Comparison of ENCODE assay signal across 1 cellular context in the genomic region with DNA sequence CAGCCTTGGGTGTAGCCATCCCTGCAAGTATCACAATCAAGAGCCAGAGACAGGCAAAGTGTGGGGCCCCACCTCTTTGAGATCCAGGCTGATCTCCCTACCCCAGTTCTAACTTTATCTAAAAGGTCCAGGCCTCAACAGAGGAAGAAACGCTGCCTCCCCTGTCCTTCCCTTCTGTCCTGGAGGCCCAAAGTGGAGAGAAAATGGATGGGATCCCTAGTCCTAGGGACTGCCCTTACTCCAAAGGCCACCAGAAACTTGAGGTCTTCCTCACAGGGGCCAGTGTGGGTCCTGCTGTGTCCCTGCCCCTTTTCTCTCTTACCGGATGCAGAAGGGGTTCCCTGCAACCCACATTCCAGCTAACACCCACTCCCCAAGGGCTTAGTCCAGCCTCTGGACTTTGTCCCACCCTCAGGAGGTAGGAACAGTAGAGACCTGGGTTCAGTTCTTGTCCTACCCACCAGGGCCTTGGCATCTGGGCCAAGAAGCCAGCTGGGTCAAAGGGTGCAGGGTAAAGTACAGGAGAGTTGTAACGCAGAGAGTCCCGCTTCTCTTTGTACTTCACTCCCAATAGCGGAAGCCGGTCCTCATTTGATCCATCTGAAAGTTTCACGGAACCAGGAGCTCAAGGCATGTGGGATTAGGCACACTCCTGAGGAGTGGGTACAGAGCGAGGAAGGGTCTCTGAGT.
A peak's percentile ranks its signal among the peaks of the same experiment; 100 is the strongest.
TF ChIP-seq lines count a peak whose summit lies in the region.

No MANE protein-coding gene starts in this region.

TF ChIP-seq in HepG2, 621 proteins besides CTCF, POLR2A, EP300 and RAD21 (continued from another document and continues in another):
- TF ChIP-seq, protein P1, sequence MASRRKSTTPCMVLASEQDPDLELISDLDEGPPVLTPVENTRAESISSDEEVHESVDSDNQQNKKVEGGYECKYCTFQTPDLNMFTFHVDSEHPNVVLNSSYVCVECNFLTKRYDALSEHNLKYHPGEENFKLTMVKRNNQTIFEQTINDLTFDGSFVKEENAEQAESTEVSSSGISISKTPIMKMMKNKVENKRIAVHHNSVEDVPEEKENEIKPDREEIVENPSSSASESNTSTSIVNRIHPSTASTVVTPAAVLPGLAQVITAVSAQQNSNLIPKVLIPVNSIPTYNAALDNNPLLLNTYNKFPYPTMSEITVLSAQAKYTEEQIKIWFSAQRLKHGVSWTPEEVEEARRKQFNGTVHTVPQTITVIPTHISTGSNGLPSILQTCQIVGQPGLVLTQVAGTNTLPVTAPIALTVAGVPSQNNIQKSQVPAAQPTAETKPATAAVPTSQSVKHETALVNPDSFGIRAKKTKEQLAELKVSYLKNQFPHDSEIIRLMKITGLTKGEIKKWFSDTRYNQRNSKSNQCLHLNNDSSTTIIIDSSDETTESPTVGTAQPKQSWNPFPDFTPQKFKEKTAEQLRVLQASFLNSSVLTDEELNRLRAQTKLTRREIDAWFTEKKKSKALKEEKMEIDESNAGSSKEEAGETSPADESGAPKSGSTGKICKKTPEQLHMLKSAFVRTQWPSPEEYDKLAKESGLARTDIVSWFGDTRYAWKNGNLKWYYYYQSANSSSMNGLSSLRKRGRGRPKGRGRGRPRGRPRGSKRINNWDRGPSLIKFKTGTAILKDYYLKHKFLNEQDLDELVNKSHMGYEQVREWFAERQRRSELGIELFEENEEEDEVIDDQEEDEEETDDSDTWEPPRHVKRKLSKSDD (CRISPR knock-in tag; IDR thresholded peaks at IDR 0.05; ENCODE audit: low read depth): no peak
- TF ChIP-seq XBP1 (CRISPR knock-in tag; IDR thresholded peaks at IDR 0.05) (no peak), CBX1 (IDR thresholded peaks at IDR 0.05; ENCODE audit: low read depth) (no peak), SP5 (CRISPR knock-in tag; IDR thresholded peaks at IDR 0.05; ENCODE audit: borderline replicate concordance, low read depth) (no peak), ZNF607 (CRISPR knock-in tag; IDR thresholded peaks at IDR 0.05; ENCODE audit: borderline replicate concordance) (0 out of 2 replicates have a peak, but pooled peaks have one; percentile 52), ZNF839 (CRISPR knock-in tag; IDR thresholded peaks at IDR 0.05; ENCODE audit: borderline replicate concordance) (no peak), CREB1 (IDR thresholded peaks at IDR 0.05) (no peak), CREB1 (CRISPR knock-in tag; IDR thresholded peaks at IDR 0.05) (no peak; the same call in 1 of the 2 replicates), EED (CRISPR knock-in tag; IDR thresholded peaks at IDR 0.05) (no peak), SAP130 (CRISPR knock-in tag; IDR thresholded peaks at IDR 0.05; ENCODE audit: low read depth) (peak; percentile 54; the same call in 1 of the 2 replicates), JUND (CRISPR knock-in tag; IDR thresholded peaks at IDR 0.05) (no peak), ISL2 (CRISPR knock-in tag; IDR thresholded peaks at IDR 0.05) (no peak), SKI (IDR thresholded peaks at IDR 0.05; ENCODE audit: partially characterized antibody) (no peak), ZFY (CRISPR knock-in tag; IDR thresholded peaks at IDR 0.05) (peak; percentile 66), MAZ (IDR thresholded peaks at IDR 0.05; ENCODE audit: borderline replicate concordance, low read depth, low read length) (0 out of 2 replicates have a peak, but pooled peaks have one; percentile 9), MAZ (CRISPR knock-in tag; IDR thresholded peaks at IDR 0.05; ENCODE audit: low read depth) (no peak), FOSL2 (CRISPR knock-in tag; IDR thresholded peaks at IDR 0.05) (0 out of 2 replicates have a peak, but pooled peaks have one; percentile 14), ZNF354B (CRISPR knock-in tag; IDR thresholded peaks at IDR 0.05) (no peak), ZBTB7B (CRISPR knock-in tag; IDR thresholded peaks at IDR 0.05) (no peak; the same call in 1 of the 2 replicates), MBD4 (IDR thresholded peaks at IDR 0.05; ENCODE audit: borderline replicate concordance, low read length) (no peak), MAFF (IDR thresholded peaks at IDR 0.05; ENCODE audit: low read depth, low read length) (no peak), GABPA (IDR thresholded peaks at IDR 0.05; ENCODE audit: low read depth, low read length) (no peak), GABPA (CRISPR knock-in tag; IDR thresholded peaks at IDR 0.05; ENCODE audit: low read depth) (peak; percentile 48; the same call in 1 of the 2 replicates), EHMT2 (IDR thresholded peaks at IDR 0.05; ENCODE audit: borderline replicate concordance, low read depth, low read length) (no peak), NKX3-1 (CRISPR knock-in tag; IDR thresholded peaks at IDR 0.05) (no peak), TEAD3 (CRISPR knock-in tag; optimal IDR thresholded peaks at IDR 0.05; ENCODE audit: borderline replicate concordance) (peak; percentile 91), RAD51 (IDR thresholded peaks at IDR 0.05; ENCODE audit: borderline replicate concordance) (no peak), HNRNPLL (IDR thresholded peaks at IDR 0.05; ENCODE audit: low read depth, low read length, poor library complexity, severe bottlenecking) (no peak), ATF7-NPFF (CRISPR knock-in tag; IDR thresholded peaks at IDR 0.05; ENCODE audit: low read depth) (0 out of 2 replicates have a peak, but pooled peaks have one; percentile 33)
- TF ChIP-seq, protein P2, sequence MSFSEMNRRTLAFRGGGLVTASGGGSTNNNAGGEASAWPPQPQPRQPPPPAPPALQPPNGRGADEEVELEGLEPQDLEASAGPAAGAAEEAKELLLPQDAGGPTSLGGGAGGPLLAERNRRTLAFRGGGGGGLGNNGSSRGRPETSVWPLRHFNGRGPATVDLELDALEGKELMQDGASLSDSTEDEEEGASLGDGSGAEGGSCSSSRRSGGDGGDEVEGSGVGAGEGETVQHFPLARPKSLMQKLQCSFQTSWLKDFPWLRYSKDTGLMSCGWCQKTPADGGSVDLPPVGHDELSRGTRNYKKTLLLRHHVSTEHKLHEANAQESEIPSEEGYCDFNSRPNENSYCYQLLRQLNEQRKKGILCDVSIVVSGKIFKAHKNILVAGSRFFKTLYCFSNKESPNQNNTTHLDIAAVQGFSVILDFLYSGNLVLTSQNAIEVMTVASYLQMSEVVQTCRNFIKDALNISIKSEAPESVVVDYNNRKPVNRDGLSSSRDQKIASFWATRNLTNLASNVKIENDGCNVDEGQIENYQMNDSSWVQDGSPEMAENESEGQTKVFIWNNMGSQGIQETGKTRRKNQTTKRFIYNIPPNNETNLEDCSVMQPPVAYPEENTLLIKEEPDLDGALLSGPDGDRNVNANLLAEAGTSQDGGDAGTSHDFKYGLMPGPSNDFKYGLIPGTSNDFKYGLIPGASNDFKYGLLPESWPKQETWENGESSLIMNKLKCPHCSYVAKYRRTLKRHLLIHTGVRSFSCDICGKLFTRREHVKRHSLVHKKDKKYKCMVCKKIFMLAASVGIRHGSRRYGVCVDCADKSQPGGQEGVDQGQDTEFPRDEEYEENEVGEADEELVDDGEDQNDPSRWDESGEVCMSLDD (CRISPR knock-in tag; IDR thresholded peaks at IDR 0.05; ENCODE audit: borderline replicate concordance): peak; percentile 33; the same call in 1 of the 2 replicates
- TF ChIP-seq, protein P3, sequence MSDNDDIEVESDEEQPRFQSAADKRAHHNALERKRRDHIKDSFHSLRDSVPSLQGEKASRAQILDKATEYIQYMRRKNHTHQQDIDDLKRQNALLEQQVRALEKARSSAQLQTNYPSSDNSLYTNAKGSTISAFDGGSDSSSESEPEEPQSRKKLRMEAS (IDR thresholded peaks at IDR 0.05): 0 out of 2 replicates have a peak, but pooled peaks have one; percentile 37
- TF ChIP-seq, protein P4, sequence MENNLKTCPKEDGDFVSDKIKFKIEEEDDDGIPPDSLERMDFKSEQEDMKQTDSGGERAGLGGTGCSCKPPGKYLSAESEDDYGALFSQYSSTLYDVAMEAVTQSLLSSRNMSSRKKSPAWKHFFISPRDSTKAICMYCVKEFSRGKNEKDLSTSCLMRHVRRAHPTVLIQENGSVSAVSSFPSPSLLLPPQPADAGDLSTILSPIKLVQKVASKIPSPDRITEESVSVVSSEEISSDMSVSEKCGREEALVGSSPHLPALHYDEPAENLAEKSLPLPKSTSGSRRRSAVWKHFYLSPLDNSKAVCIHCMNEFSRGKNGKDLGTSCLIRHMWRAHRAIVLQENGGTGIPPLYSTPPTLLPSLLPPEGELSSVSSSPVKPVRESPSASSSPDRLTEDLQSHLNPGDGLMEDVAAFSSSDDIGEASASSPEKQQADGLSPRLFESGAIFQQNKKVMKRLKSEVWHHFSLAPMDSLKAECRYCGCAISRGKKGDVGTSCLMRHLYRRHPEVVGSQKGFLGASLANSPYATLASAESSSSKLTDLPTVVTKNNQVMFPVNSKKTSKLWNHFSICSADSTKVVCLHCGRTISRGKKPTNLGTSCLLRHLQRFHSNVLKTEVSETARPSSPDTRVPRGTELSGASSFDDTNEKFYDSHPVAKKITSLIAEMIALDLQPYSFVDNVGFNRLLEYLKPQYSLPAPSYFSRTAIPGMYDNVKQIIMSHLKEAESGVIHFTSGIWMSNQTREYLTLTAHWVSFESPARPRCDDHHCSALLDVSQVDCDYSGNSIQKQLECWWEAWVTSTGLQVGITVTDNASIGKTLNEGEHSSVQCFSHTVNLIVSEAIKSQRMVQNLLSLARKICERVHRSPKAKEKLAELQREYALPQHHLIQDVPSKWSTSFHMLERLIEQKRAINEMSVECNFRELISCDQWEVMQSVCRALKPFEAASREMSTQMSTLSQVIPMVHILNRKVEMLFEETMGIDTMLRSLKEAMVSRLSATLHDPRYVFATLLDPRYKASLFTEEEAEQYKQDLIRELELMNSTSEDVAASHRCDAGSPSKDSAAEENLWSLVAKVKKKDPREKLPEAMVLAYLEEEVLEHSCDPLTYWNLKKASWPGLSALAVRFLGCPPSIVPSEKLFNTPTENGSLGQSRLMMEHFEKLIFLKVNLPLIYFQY (CRISPR knock-in tag; IDR thresholded peaks at IDR 0.05; ENCODE audit: borderline replicate concordance): peak; percentile 80
- TF ChIP-seq, protein P5, sequence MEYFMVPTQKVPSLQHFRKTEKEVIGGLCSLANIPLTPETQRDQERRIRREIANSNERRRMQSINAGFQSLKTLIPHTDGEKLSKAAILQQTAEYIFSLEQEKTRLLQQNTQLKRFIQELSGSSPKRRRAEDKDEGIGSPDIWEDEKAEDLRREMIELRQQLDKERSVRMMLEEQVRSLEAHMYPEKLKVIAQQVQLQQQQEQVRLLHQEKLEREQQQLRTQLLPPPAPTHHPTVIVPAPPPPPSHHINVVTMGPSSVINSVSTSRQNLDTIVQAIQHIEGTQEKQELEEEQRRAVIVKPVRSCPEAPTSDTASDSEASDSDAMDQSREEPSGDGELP (IDR thresholded peaks at IDR 0.05; ENCODE audit: borderline replicate concordance, low read depth): peak; percentile 50; the same call in 1 of the 2 replicates
- TF ChIP-seq, protein P6, sequence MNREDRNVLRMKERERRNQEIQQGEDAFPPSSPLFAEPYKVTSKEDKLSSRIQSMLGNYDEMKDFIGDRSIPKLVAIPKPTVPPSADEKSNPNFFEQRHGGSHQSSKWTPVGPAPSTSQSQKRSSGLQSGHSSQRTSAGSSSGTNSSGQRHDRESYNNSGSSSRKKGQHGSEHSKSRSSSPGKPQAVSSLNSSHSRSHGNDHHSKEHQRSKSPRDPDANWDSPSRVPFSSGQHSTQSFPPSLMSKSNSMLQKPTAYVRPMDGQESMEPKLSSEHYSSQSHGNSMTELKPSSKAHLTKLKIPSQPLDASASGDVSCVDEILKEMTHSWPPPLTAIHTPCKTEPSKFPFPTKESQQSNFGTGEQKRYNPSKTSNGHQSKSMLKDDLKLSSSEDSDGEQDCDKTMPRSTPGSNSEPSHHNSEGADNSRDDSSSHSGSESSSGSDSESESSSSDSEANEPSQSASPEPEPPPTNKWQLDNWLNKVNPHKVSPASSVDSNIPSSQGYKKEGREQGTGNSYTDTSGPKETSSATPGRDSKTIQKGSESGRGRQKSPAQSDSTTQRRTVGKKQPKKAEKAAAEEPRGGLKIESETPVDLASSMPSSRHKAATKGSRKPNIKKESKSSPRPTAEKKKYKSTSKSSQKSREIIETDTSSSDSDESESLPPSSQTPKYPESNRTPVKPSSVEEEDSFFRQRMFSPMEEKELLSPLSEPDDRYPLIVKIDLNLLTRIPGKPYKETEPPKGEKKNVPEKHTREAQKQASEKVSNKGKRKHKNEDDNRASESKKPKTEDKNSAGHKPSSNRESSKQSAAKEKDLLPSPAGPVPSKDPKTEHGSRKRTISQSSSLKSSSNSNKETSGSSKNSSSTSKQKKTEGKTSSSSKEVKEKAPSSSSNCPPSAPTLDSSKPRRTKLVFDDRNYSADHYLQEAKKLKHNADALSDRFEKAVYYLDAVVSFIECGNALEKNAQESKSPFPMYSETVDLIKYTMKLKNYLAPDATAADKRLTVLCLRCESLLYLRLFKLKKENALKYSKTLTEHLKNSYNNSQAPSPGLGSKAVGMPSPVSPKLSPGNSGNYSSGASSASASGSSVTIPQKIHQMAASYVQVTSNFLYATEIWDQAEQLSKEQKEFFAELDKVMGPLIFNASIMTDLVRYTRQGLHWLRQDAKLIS (CRISPR knock-in tag; IDR thresholded peaks at IDR 0.05): no peak
- TF ChIP-seq, protein P7, sequence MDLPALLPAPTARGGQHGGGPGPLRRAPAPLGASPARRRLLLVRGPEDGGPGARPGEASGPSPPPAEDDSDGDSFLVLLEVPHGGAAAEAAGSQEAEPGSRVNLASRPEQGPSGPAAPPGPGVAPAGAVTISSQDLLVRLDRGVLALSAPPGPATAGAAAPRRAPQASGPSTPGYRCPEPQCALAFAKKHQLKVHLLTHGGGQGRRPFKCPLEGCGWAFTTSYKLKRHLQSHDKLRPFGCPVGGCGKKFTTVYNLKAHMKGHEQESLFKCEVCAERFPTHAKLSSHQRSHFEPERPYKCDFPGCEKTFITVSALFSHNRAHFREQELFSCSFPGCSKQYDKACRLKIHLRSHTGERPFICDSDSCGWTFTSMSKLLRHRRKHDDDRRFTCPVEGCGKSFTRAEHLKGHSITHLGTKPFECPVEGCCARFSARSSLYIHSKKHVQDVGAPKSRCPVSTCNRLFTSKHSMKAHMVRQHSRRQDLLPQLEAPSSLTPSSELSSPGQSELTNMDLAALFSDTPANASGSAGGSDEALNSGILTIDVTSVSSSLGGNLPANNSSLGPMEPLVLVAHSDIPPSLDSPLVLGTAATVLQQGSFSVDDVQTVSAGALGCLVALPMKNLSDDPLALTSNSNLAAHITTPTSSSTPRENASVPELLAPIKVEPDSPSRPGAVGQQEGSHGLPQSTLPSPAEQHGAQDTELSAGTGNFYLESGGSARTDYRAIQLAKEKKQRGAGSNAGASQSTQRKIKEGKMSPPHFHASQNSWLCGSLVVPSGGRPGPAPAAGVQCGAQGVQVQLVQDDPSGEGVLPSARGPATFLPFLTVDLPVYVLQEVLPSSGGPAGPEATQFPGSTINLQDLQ (CRISPR knock-in tag; IDR thresholded peaks at IDR 0.05): no peak
- TF ChIP-seq, protein P8, sequence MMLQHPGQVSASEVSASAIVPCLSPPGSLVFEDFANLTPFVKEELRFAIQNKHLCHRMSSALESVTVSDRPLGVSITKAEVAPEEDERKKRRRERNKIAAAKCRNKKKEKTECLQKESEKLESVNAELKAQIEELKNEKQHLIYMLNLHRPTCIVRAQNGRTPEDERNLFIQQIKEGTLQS (CRISPR knock-in tag; IDR thresholded peaks at IDR 0.05): no peak
- TF ChIP-seq, protein P9, sequence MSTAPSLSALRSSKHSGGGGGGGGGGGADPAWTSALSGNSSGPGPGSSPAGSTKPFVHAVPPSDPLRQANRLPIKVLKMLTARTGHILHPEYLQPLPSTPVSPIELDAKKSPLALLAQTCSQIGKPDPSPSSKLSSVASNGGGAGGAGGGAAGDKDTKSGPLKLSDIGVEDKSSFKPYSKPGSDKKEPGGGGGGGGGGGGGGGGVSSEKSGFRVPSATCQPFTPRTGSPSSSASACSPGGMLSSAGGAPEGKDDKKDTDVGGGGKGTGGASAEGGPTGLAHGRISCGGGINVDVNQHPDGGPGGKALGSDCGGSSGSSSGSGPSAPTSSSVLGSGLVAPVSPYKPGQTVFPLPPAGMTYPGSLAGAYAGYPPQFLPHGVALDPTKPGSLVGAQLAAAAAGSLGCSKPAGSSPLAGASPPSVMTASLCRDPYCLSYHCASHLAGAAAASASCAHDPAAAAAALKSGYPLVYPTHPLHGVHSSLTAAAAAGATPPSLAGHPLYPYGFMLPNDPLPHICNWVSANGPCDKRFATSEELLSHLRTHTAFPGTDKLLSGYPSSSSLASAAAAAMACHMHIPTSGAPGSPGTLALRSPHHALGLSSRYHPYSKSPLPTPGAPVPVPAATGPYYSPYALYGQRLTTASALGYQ (CRISPR knock-in tag; IDR thresholded peaks at IDR 0.05): 0 out of 2 replicates have a peak, but pooled peaks have one; percentile 23
